Comparison of ENCODE assay signal across 21 cellular contexts in genomic region chr3:130442284-130442683, GRCh38.
"Had no signal": no experiment of that assay in that cellular context is flagged by ENCODE, and none has a peak within 500 bp of the region (broad histone marks: within the 10 kb centered on the region; RNA-seq: fewer than 3 reads in every experiment).

No MANE protein-coding gene starts in this region.

- H3K4me3 ChIP-seq: body of pancreas, psoas muscle, spleen, tibial nerve had no signal

- H3K36me3 ChIP-seq: spleen, tibial nerve had no signal

- H3K27me3 ChIP-seq: body of pancreas, spleen, tibial nerve had no signal

- H3K27ac ChIP-seq: body of pancreas, epithelial cell of prostate, psoas muscle, spleen, tibial nerve had no signal

- H3K9me3 ChIP-seq: body of pancreas, psoas muscle, spleen, tibial nerve had no signal

- ATAC-seq: activated CD8-positive, alpha-beta memory T cell treated with anti-CD3 and anti-CD28 coated beads, Interleukin-2, amount 10 ng/mL, durations not matched to agents 7 days and 5 days; body of pancreas; left lobe of liver; psoas muscle; sciatic nerve; stimulated activated memory B cell treated with anti-CD40 and anti-IgM and Interleukin-4, amounts not matched to agents 10 μg/mL and 1 μg/mL and 100 μg/mL, for 72 hours had no signal

- H3K4me1 ChIP-seq: body of pancreas, psoas muscle, spleen had no signal

- DNase-seq: activated CD4-positive, alpha-beta T cell treated with anti-CD3 and anti-CD28 coated beads, Interleukin-2, amount 50 U/mL, for 48 hours; activated CD4-positive, CD25-positive, alpha-beta regulatory T cell treated with anti-CD3 and anti-CD28 coated beads, Interleukin-2, amount 50 U/mL, for 72 hours; activated CD8-positive, alpha-beta memory T cell treated with anti-CD3 and anti-CD28 coated beads, Interleukin-2, amount 10 ng/mL, durations not matched to agents 7 days and 5 days; activated effector memory CD4-positive, alpha-beta T cell treated with Interleukin-2 at 50 U/mL for 16 hours; activated T-cell treated with anti-CD3 and anti-CD28 coated beads, Interleukin-2, amount 50 U/mL, for 24 hours; amniotic stem cell; body of pancreas; cortex of kidney; effector CD8-positive, alpha-beta T cell; hypothalamus; islet precursor cell; mesenchymal stem cell; nephron progenitor cell; psoas muscle; spleen; stimulated activated CD4-positive, alpha-beta T cell treated with anti-CD3 and anti-CD28 coated beads, Interleukin-1b, Interleukin-23, amount 100 ng/mL, for 48 hours had no signal
